1 cellular context compared by ENCODE assay signal in the genomic region with DNA sequence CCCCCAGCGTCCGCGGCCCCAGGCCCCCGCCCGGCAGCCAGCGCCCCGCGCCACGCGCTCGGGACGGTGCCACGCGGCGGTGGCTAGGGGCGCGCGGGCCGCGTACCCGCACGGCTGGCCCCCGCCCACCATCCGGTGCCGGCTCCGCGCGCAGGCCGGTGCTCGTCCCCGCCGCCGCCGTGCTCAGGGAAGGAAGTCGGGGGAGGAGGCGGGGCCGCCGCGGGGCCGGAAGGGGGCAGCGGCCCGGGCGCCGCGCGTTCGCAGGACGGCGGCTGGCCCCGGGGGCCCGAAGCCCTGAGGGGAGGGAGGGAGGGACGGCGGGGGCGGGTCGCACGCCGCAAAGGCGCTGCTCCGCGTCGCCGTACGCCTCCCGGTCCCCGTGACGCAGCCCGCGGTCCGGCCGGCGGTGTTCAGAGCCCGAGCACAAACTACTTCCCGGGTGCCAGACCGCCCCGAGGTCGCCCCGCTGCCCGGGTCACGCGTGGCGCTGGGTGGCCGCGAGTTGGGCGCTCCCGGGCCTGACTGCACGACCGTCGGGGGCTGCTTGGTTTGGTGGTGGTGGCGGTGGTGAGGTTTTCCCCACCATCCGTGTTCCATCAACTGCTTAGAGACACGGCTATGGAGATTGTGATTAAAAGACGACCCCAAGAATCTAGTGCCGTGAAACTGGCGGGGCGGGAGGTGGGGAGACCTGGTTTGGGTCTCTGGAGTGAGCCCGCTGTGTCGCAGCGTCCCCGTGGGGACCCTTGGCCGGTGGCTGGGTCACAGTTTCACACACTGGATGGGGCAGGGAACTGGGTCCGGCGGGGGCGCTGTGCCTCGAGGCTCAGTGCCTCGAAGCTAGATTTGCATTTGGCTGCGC.
TF ChIP-seq lines count a peak whose summit lies in the region.

A gene (minus strand): TSS at position 205 of the 862 bp plus-strand sequence. CDS start 1,818 bp downstream, outside the sequence.

TF ChIP-seq in H1, 55 proteins besides CTCF, POLR2A, EP300 and RAD21 (continued from another document):
- TF ChIP-seq PHF8 (conservative IDR thresholded peaks at IDR 0.05; ENCODE audit: low read depth, low read length) (peak; percentile 30; the same call in 1 of the 2 replicates), JUN (IDR thresholded peaks at IDR 0.05; ENCODE audit: low read depth, low read length) (no peak), KDM1A (IDR thresholded peaks at IDR 0.05; ENCODE audit: borderline replicate concordance, low read length) (peak; percentile 44; the same call in 1 of the 2 replicates), JUND (IDR thresholded peaks at IDR 0.05; ENCODE audit: low read length) (no peak), HDAC2 (IDR thresholded peaks at IDR 0.05; ENCODE audit: borderline replicate concordance in 1 of 2, low read depth in 2 of 2, low read length in 2 of 2) (no peak), CEBPB (IDR thresholded peaks at IDR 0.05; ENCODE audit: low read depth, low read length) (no peak), TAF7 (optimal IDR thresholded peaks at IDR 0.05; ENCODE audit: borderline replicate concordance, low read depth, low read length) (no peak), RXRA (IDR thresholded peaks at IDR 0.05; ENCODE audit: insufficient read depth, low read depth, low read length) (no peak), RNF2 (IDR thresholded peaks at IDR 0.05; ENCODE audit: borderline replicate concordance, low read depth, low read length, missing control alignments, poor library complexity, severe bottlenecking) (no peak), GABPA (IDR thresholded peaks at IDR 0.05; ENCODE audit: borderline replicate concordance, insufficient read depth, low read length) (no peak), ASH2L (IDR thresholded peaks at IDR 0.05; ENCODE audit: low read length) (peak; percentile 84), TAF1 (IDR thresholded peaks at IDR 0.05; ENCODE audit: low read depth, low read length) (no peak; the same call in 1 of the 2 replicates), TCF12 (IDR thresholded peaks at IDR 0.05; ENCODE audit: low read depth, low read length) (no peak), TBP (IDR thresholded peaks at IDR 0.05; ENCODE audit: low read depth, low read length) (no peak), MAFK (IDR thresholded peaks at IDR 0.05; ENCODE audit: low read depth, low read length) (no peak), HDAC6 (IDR thresholded peaks at IDR 0.05; ENCODE audit: low read depth, low read length) (no peak), SAP30 (IDR thresholded peaks at IDR 0.05; ENCODE audit: insufficient read depth, insufficient replicate concordance, low read length) (no peak), SIN3A (conservative IDR thresholded peaks at IDR 0.05 in 1 of 2, IDR thresholded peaks at IDR 0.05 in 1 of 2; ENCODE audit: low read depth in 1 of 2, low read length in 2 of 2) (peak; percentile 37 to 52; a peak in 2 of 4 replicates), CBX8 (IDR thresholded peaks at IDR 0.05; ENCODE audit: borderline replicate concordance, low read depth, low read length) (no peak), SUZ12 (IDR thresholded peaks at IDR 0.05; ENCODE audit: low read length) (no peak; the same call in 1 of the 2 replicates), YY1 (IDR thresholded peaks at IDR 0.05; ENCODE audit: low read depth, low read length) (no peak), BACH1 (IDR thresholded peaks at IDR 0.05; ENCODE audit: low read length) (peak; percentile 24; the same call in 1 of the 2 replicates), BRCA1 (IDR thresholded peaks at IDR 0.05; ENCODE audit: low read depth, low read length) (no peak), NANOG (IDR thresholded peaks at IDR 0.05; ENCODE audit: insufficient read depth, low read depth, low read length, poor library complexity, severe bottlenecking) (no peak), FOSL1 (IDR thresholded peaks at IDR 0.05; ENCODE audit: insufficient read depth, low read depth, low read length) (no peak), RFX5 (IDR thresholded peaks at IDR 0.05; ENCODE audit: borderline replicate concordance, low read depth, low read length) (no peak), KDM5A (IDR thresholded peaks at IDR 0.05; ENCODE audit: low read length) (no peak), CHD1 (IDR thresholded peaks at IDR 0.05; ENCODE audit: low read depth, low read length) (no peak), RBBP5 (IDR thresholded peaks at IDR 0.05; ENCODE audit: borderline replicate concordance, low read depth, low read length) (0 out of 2 replicates have a peak, but pooled peaks have one; percentile 52), SP2 (IDR thresholded peaks at IDR 0.05; ENCODE audit: low read length) (no peak), CHD2 (IDR thresholded peaks at IDR 0.05; ENCODE audit: low read length) (no peak), SIRT6 (IDR thresholded peaks at IDR 0.05; ENCODE audit: low read length) (no peak), CTBP2 (IDR thresholded peaks at IDR 0.05; ENCODE audit: borderline replicate concordance, insufficient read depth, insufficient read length, low read length) (no peak), SRF (IDR thresholded peaks at IDR 0.05; ENCODE audit: low read depth, low read length) (no peak), SIX5 (IDR thresholded peaks at IDR 0.05; ENCODE audit: low read depth, low read length) (no peak), ZNF274 (IDR thresholded peaks at IDR 0.05; ENCODE audit: borderline replicate concordance, extremely low read depth, low read length) (no peak), EZH2 (IDR thresholded peaks at IDR 0.05; ENCODE audit: low read depth, low read length, severe bottlenecking) (no peak), BCL11A (IDR thresholded peaks at IDR 0.05; ENCODE audit: low read depth in 2 of 2, low read length in 2 of 2) (no peak), POLR2AphosphoS5 (IDR thresholded peaks at IDR 0.05; ENCODE audit: low read depth, low read length) (peak; percentile 10; the same call in 1 of the 2 replicates), GTF2F1 (IDR thresholded peaks at IDR 0.05; ENCODE audit: borderline replicate concordance, low read depth, low read length) (no peak), CBX5 (IDR thresholded peaks at IDR 0.05; ENCODE audit: low read depth, low read length) (no peak), CREB1 (IDR thresholded peaks at IDR 0.05) (peak; percentile 27; the same call in 1 of the 2 replicates), KDM4A (IDR thresholded peaks at IDR 0.05; ENCODE audit: low read depth, low read length, severe bottlenecking) (peak; percentile 74), NRF1 (IDR thresholded peaks at IDR 0.05; ENCODE audit: low read depth, low read length) (no peak), EGR1 (IDR thresholded peaks at IDR 0.05; ENCODE audit: borderline replicate concordance, low read depth, low read length) (peak; percentile 53; the same call in 1 of the 2 replicates), SP4 (IDR thresholded peaks at IDR 0.05; ENCODE audit: low read length) (no peak)
- TF ChIP-seq, protein P1, sequence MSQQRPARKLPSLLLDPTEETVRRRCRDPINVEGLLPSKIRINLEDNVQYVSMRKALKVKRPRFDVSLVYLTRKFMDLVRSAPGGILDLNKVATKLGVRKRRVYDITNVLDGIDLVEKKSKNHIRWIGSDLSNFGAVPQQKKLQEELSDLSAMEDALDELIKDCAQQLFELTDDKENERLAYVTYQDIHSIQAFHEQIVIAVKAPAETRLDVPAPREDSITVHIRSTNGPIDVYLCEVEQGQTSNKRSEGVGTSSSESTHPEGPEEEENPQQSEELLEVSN (IDR thresholded peaks at IDR 0.05) = peak; percentile 86
- TF ChIP-seq, protein P2, sequence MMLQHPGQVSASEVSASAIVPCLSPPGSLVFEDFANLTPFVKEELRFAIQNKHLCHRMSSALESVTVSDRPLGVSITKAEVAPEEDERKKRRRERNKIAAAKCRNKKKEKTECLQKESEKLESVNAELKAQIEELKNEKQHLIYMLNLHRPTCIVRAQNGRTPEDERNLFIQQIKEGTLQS (IDR thresholded peaks at IDR 0.05; ENCODE audit: insufficient read depth, low read depth, low read length) = no peak
- TF ChIP-seq, protein P3, sequence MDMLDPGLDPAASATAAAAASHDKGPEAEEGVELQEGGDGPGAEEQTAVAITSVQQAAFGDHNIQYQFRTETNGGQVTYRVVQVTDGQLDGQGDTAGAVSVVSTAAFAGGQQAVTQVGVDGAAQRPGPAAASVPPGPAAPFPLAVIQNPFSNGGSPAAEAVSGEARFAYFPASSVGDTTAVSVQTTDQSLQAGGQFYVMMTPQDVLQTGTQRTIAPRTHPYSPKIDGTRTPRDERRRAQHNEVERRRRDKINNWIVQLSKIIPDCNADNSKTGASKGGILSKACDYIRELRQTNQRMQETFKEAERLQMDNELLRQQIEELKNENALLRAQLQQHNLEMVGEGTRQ (IDR thresholded peaks at IDR 0.05; ENCODE audit: low read length) = no peak
- TF ChIP-seq, protein P4, sequence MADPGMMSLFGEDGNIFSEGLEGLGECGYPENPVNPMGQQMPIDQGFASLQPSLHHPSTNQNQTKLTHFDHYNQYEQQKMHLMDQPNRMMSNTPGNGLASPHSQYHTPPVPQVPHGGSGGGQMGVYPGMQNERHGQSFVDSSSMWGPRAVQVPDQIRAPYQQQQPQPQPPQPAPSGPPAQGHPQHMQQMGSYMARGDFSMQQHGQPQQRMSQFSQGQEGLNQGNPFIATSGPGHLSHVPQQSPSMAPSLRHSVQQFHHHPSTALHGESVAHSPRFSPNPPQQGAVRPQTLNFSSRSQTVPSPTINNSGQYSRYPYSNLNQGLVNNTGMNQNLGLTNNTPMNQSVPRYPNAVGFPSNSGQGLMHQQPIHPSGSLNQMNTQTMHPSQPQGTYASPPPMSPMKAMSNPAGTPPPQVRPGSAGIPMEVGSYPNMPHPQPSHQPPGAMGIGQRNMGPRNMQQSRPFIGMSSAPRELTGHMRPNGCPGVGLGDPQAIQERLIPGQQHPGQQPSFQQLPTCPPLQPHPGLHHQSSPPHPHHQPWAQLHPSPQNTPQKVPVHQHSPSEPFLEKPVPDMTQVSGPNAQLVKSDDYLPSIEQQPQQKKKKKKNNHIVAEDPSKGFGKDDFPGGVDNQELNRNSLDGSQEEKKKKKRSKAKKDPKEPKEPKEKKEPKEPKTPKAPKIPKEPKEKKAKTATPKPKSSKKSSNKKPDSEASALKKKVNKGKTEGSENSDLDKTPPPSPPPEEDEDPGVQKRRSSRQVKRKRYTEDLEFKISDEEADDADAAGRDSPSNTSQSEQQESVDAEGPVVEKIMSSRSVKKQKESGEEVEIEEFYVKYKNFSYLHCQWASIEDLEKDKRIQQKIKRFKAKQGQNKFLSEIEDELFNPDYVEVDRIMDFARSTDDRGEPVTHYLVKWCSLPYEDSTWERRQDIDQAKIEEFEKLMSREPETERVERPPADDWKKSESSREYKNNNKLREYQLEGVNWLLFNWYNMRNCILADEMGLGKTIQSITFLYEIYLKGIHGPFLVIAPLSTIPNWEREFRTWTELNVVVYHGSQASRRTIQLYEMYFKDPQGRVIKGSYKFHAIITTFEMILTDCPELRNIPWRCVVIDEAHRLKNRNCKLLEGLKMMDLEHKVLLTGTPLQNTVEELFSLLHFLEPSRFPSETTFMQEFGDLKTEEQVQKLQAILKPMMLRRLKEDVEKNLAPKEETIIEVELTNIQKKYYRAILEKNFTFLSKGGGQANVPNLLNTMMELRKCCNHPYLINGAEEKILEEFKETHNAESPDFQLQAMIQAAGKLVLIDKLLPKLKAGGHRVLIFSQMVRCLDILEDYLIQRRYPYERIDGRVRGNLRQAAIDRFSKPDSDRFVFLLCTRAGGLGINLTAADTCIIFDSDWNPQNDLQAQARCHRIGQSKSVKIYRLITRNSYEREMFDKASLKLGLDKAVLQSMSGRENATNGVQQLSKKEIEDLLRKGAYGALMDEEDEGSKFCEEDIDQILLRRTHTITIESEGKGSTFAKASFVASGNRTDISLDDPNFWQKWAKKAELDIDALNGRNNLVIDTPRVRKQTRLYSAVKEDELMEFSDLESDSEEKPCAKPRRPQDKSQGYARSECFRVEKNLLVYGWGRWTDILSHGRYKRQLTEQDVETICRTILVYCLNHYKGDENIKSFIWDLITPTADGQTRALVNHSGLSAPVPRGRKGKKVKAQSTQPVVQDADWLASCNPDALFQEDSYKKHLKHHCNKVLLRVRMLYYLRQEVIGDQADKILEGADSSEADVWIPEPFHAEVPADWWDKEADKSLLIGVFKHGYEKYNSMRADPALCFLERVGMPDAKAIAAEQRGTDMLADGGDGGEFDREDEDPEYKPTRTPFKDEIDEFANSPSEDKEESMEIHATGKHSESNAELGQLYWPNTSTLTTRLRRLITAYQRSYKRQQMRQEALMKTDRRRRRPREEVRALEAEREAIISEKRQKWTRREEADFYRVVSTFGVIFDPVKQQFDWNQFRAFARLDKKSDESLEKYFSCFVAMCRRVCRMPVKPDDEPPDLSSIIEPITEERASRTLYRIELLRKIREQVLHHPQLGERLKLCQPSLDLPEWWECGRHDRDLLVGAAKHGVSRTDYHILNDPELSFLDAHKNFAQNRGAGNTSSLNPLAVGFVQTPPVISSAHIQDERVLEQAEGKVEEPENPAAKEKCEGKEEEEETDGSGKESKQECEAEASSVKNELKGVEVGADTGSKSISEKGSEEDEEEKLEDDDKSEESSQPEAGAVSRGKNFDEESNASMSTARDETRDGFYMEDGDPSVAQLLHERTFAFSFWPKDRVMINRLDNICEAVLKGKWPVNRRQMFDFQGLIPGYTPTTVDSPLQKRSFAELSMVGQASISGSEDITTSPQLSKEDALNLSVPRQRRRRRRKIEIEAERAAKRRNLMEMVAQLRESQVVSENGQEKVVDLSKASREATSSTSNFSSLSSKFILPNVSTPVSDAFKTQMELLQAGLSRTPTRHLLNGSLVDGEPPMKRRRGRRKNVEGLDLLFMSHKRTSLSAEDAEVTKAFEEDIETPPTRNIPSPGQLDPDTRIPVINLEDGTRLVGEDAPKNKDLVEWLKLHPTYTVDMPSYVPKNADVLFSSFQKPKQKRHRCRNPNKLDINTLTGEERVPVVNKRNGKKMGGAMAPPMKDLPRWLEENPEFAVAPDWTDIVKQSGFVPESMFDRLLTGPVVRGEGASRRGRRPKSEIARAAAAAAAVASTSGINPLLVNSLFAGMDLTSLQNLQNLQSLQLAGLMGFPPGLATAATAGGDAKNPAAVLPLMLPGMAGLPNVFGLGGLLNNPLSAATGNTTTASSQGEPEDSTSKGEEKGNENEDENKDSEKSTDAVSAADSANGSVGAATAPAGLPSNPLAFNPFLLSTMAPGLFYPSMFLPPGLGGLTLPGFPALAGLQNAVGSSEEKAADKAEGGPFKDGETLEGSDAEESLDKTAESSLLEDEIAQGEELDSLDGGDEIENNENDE (IDR thresholded peaks at IDR 0.05; ENCODE audit: insufficient replicate concordance, low read length) = no peak
- TF ChIP-seq, protein P5, sequence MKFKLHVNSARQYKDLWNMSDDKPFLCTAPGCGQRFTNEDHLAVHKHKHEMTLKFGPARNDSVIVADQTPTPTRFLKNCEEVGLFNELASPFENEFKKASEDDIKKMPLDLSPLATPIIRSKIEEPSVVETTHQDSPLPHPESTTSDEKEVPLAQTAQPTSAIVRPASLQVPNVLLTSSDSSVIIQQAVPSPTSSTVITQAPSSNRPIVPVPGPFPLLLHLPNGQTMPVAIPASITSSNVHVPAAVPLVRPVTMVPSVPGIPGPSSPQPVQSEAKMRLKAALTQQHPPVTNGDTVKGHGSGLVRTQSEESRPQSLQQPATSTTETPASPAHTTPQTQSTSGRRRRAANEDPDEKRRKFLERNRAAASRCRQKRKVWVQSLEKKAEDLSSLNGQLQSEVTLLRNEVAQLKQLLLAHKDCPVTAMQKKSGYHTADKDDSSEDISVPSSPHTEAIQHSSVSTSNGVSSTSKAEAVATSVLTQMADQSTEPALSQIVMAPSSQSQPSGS (IDR thresholded peaks at IDR 0.05; ENCODE audit: low read length) = no peak
- TF ChIP-seq, protein P6, sequence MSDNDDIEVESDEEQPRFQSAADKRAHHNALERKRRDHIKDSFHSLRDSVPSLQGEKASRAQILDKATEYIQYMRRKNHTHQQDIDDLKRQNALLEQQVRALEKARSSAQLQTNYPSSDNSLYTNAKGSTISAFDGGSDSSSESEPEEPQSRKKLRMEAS (IDR thresholded peaks at IDR 0.05) = peak; percentile 85
TF ChIP-seq in H1: peak in this region for 12.
